29 cellular contexts compared by ENCODE assay signal in the genomic region with DNA sequence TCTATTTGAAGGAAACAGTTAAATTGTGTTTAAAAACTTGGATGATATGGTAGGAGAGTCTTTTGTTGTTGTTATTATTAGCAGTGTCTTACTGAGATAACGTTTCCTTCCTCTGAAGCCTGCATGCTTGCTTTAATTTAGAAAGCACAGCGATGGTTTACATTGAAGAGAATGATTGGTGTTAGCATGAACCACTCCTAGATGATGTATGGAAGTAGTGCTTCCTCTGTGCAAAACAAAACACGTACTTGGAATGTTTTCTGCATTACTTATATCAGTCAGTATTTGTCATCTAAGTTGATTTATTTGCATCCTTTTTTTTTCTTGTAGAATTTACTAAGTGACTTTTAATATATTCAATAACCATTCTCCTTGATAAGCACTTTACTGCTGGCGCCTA.
"Had no signal": no experiment of that assay in that cellular context is flagged by ENCODE, and none has a peak within 500 bp of the region (broad histone marks: within the 10 kb centered on the region; RNA-seq: fewer than 3 reads in every experiment).

No MANE protein-coding gene starts in this region.

- H3K27ac ChIP-seq: ascending aorta, pancreas, prostate gland, tibial artery had no signal

- ATAC-seq: activated T-cell treated with anti-CD3 and anti-CD28 coated beads, Interleukin-2, amount 50 U/mL, for 72 hours; gastroesophageal sphincter had no signal

- H3K27me3 Mint-ChIP-seq: activated naive CD8-positive, alpha-beta T cell treated with anti-CD3 and anti-CD28 coated beads for 36 hours; brain; dendritic cell treated with granulocyte-macrophage colony-stimulating factor and Interleukin-4, amounts not matched to agents 40 ng/mL and 50 ng/mL, for 4 days; naive thymus-derived CD4-positive, alpha-beta T cell; stimulated activated naive B cell treated with anti-CD40 and anti-IgM and Interleukin-4, amounts not matched to agents 10 μg/mL and 1 μg/mL and 100 μg/mL, for 72 hours had no signal

- DNase-seq: activated CD4-positive, alpha-beta T cell treated with anti-CD3 and anti-CD28 coated beads for 4 hours; activated CD4-positive, alpha-beta T cell treated with anti-CD3 and anti-CD28 coated beads, Interleukin-2, amount 50 U/mL, for 4 hours; activated CD4-positive, CD25-positive, alpha-beta regulatory T cell; activated naive CD4-positive, alpha-beta T cell treated with anti-CD3 and anti-CD28 coated beads for 36 hours; activated naive CD8-positive, alpha-beta T cell treated with anti-CD3 and anti-CD28 coated beads for 36 hours; activated T-cell treated with anti-CD3 and anti-CD28 coated beads for 4 hours; activated T-cell treated with anti-CD3 and anti-CD28 coated beads, Interleukin-2, amount 50 U/mL, for 72 hours; adrenal gland; effector CD4-positive, alpha-beta T cell; left colon; mammary epithelial cell; midbrain; naive thymus-derived CD4-positive, alpha-beta T cell; nucleus accumbens; pancreas; retina; stimulated activated CD4-positive, alpha-beta T cell treated with anti-CD3 and anti-CD28 coated beads, Interleukin-1b, Interleukin-23, amount 100 ng/mL, for 48 hours; stimulated activated naive B cell treated with anti-CD40 and anti-IgM and Interleukin-4, amounts not matched to agents 10 μg/mL and 1 μg/mL and 100 μg/mL, for 72 hours; stomach; T-helper 1 cell; tibial artery had no signal

- H3K4me1 Mint-ChIP-seq: brain had no signal

- H3K4me3 ChIP-seq: adrenal gland, ascending aorta, gastroesophageal sphincter, hepatocyte, pancreas, prostate gland, smooth muscle cell, stomach, tibial artery had no signal

- H3K4me2 ChIP-seq: hepatocyte, smooth muscle cell had no signal

- H3K27me3 ChIP-seq: adrenal gland, ascending aorta, gastroesophageal sphincter, hepatocyte, pancreas, stomach, tibial artery had no signal

- H3K79me2 ChIP-seq: hepatocyte had no signal

- H3K27ac Mint-ChIP-seq: activated naive CD4-positive, alpha-beta T cell treated with anti-CD3 and anti-CD28 coated beads for 36 hours; activated naive CD8-positive, alpha-beta T cell treated with anti-CD3 and anti-CD28 coated beads for 36 hours; activated T-cell treated with anti-CD3 and anti-CD28 coated beads, Interleukin-2, amount 50 U/mL, for 72 hours; brain; dendritic cell treated with granulocyte-macrophage colony-stimulating factor and Interleukin-4, amounts not matched to agents 40 ng/mL and 50 ng/mL, for 4 days; T-helper 2 cell treated with Interferon-gamma antibody and Interleukin-4, amounts not matched to agents 5 μg/mL and 100 μg/mL, for 36 hours had no signal

- H3K4me3 Mint-ChIP-seq: activated naive CD4-positive, alpha-beta T cell treated with anti-CD3 and anti-CD28 coated beads for 36 hours; activated naive CD8-positive, alpha-beta T cell treated with anti-CD3 and anti-CD28 coated beads for 36 hours; activated T-cell treated with anti-CD3 and anti-CD28 coated beads, Interleukin-2, amount 50 U/mL, for 72 hours; brain; dendritic cell treated with granulocyte-macrophage colony-stimulating factor and Interleukin-4, amounts not matched to agents 40 ng/mL and 50 ng/mL, for 4 days; naive thymus-derived CD4-positive, alpha-beta T cell; stimulated activated naive B cell treated with anti-CD40 and anti-IgM and Interleukin-4, amounts not matched to agents 10 μg/mL and 1 μg/mL and 100 μg/mL, for 72 hours; T-helper 2 cell treated with Interferon-gamma antibody and Interleukin-4, amounts not matched to agents 5 μg/mL and 100 μg/mL, for 36 hours had no signal

- H3K4me1 ChIP-seq: ascending aorta, pancreas, prostate gland, tibial artery had no signal

- H2AFZ ChIP-seq: hepatocyte had no signal

- H3K9me3 Mint-ChIP-seq: activated naive CD4-positive, alpha-beta T cell treated with anti-CD3 and anti-CD28 coated beads for 36 hours; activated naive CD8-positive, alpha-beta T cell treated with anti-CD3 and anti-CD28 coated beads for 36 hours; activated T-cell treated with anti-CD3 and anti-CD28 coated beads, Interleukin-2, amount 50 U/mL, for 72 hours; brain; dendritic cell treated with granulocyte-macrophage colony-stimulating factor and Interleukin-4, amounts not matched to agents 40 ng/mL and 50 ng/mL, for 4 days; naive thymus-derived CD4-positive, alpha-beta T cell; stimulated activated naive B cell treated with anti-CD40 and anti-IgM and Interleukin-4, amounts not matched to agents 10 μg/mL and 1 μg/mL and 100 μg/mL, for 72 hours; T-helper 2 cell treated with Interferon-gamma antibody and Interleukin-4, amounts not matched to agents 5 μg/mL and 100 μg/mL, for 36 hours had no signal

- H3K9me3 ChIP-seq: adrenal gland, ascending aorta, gastroesophageal sphincter, pancreas, prostate gland, stomach, tibial artery had no signal
